Comparison of ENCODE assay signal across 9 cellular contexts in genomic region chr10:71725998-71726672, GRCh38. TPM values are rescaled to one million over a fixed set of nuclear protein-coding genes. Genes with fewer than 3 reads are reported as not detected.
A peak's percentile ranks its signal among the peaks of the same experiment; 100 is the strongest.
DNase-seq lines count a peak whose midpoint lies in the region; ATAC-seq, FAIRE-seq and TF ChIP-seq lines count a peak whose summit lies in the region.
"Had no signal": no experiment of that assay in that cellular context is flagged by ENCODE, and none has a peak within 500 bp of the region (broad histone marks: within the 10 kb centered on the region; RNA-seq: fewer than 3 reads in every experiment).

No MANE protein-coding gene starts in this region.

- TF ChIP-seq CTCF in GM13977 (IDR thresholded peaks at IDR 0.05; ENCODE audit: extremely low read depth, insufficient read depth, missing control alignments) (peak; percentile 48), RWPE2 (IDR thresholded peaks at IDR 0.05; ENCODE audit: poor library complexity, severe bottlenecking) (peak; percentile 38), astrocyte (IDR thresholded peaks at IDR 0.05; ENCODE audit: insufficient read depth, low read depth, low read length) (peak; percentile 33), mucosa of descending colon (IDR thresholded peaks at IDR 0.05) (peak; percentile 9), upper lobe of right lung (IDR thresholded peaks at IDR 0.05) (peak; percentile 38)

- H3K27me3 ChIP-seq in RWPE2 (ENCODE audit: insufficient read depth, poor library complexity, severe bottlenecking) (no peaks in the 10 kb centered on the region), astrocyte (ENCODE audit: insufficient read depth, low read length) (peaks cover 6% of the 10 kb centered on the region), upper lobe of right lung (no peaks in the 10 kb centered on the region)

- H3K4me2 ChIP-seq in astrocyte (ENCODE audit: low read length) = peak overlapping the region; percentile 37

- H3K9me3 Mint-ChIP-seq in astrocyte (ENCODE audit: unreplicated experiment) = peaks cover 4% of the 10 kb centered on the region

- H3K27me3 Mint-ChIP-seq in astrocyte (ENCODE audit: low read depth, unreplicated experiment) = peaks cover 32% of the 10 kb centered on the region

- intact Hi-C loops in mucosa of descending colon (cut with DNase I, micrococcal nuclease) (loop anchor here in 1 of 2 donors (10.0 kb wide), 1 partner anchor 49 kb away; the partner anchor contains the start of gene VSIR), upper lobe of right lung (cut with DNase I) (no loop called here)

- peaks cover 14% of the 10 kb centered on the region for H3K4me1 Mint-ChIP-seq in astrocyte (ENCODE audit: low read depth, unreplicated experiment)

- H3K79me2 ChIP-seq in astrocyte (ENCODE audit: insufficient read depth, low read length) = no peaks in the 10 kb centered on the region

- no peak overlapping the region for H3K4me3 Mint-ChIP-seq in astrocyte (ENCODE audit: unreplicated experiment)

- H3K9ac ChIP-seq in astrocyte (ENCODE audit: low read length) = no peak overlapping the region

- H3K27ac ChIP-seq in RWPE2 (ENCODE audit: poor library complexity, severe bottlenecking) (no peak overlapping the region), astrocyte (ENCODE audit: low read depth, low read length) (no peak overlapping the region), upper lobe of right lung (peak overlapping the region; percentile 86)
- H3K27ac ChIP-seq: VCaP had no signal

- in situ Hi-C loops in GM13977 (cut with MboI; ENCODE audit: low pct_unique_long_range_greater_than_20kb, low sequenced_read_pairs, unreplicated experiment) = no loop called here

- no peaks in the 10 kb centered on the region for H4K20me1 ChIP-seq in astrocyte (ENCODE audit: insufficient read depth, low read length)

- ATAC-seq in RWPE2 (ENCODE audit: low read depth) = peak; percentile 41; the same call in 2 of the 3 replicates
- no peak for ATAC-seq in mucosa of descending colon
- ATAC-seq in upper lobe of right lung = no peak
- no peak for ATAC-seq in GM21576 (IDR thresholded peaks at IDR 0.05; ENCODE audit: unreplicated experiment)
- ATAC-seq in HG02870 (IDR thresholded peaks at IDR 0.05; ENCODE audit: unreplicated experiment) = no peak

- H3K4me1 ChIP-seq in RWPE2 (ENCODE audit: insufficient read depth, poor library complexity, severe bottlenecking) (peaks cover 30% of the 10 kb centered on the region), astrocyte (ENCODE audit: insufficient read depth, low read length) (peaks cover 7% of the 10 kb centered on the region), mucosa of descending colon (ENCODE audit: low read depth) (peaks cover 45% of the 10 kb centered on the region), upper lobe of right lung (peaks cover 39% of the 10 kb centered on the region)

- H3K4me3 ChIP-seq in RWPE2 (ENCODE audit: severe bottlenecking) (no peak overlapping the region), astrocyte (ENCODE audit: insufficient read depth, low read depth, low read length) (no peak overlapping the region), mucosa of descending colon (no peak overlapping the region), upper lobe of right lung (no peak overlapping the region)

- no peak for FAIRE-seq in astrocyte (lab: Jason Lieb, UNC)

- no peak overlapping the region for H2AFZ ChIP-seq in astrocyte (ENCODE audit: low read depth, low read length)

- DNase-seq in GM13977 (ENCODE audit: low spot score) = peak; percentile 66
- DNase-seq in RWPE2 (ENCODE audit: low spot score) = no peak
- DNase-seq in astrocyte (ENCODE audit: low read depth) = peak; percentile 56
- DNase-seq in mucosa of descending colon = peak in 1 of 3 donors; percentile 68
- no peak for DNase-seq in upper lobe of right lung
- DNase-seq in GM19240 (ENCODE audit: insufficient read length, low spot score) = no peak

- no peaks in the 10 kb centered on the region for H3K36me3 Mint-ChIP-seq in astrocyte (ENCODE audit: low read depth, unreplicated experiment)

- no peak overlapping the region for H3K27ac Mint-ChIP-seq in astrocyte (ENCODE audit: unreplicated experiment)

- H3K36me3 ChIP-seq in RWPE2 (ENCODE audit: low read depth) = no peaks in the 10 kb centered on the region
- no peaks in the 10 kb centered on the region for H3K36me3 ChIP-seq in astrocyte (ENCODE audit: insufficient read depth, low read length)
- H3K36me3 ChIP-seq in mucosa of descending colon (ENCODE audit: low read depth) = no peaks in the 10 kb centered on the region
- H3K36me3 ChIP-seq in upper lobe of right lung = no peaks in the 10 kb centered on the region

- H3K9me3 ChIP-seq in RWPE2 (ENCODE audit: severe bottlenecking) = no peaks in the 10 kb centered on the region
- no peaks in the 10 kb centered on the region for H3K9me3 ChIP-seq in astrocyte (ENCODE audit: insufficient read depth, low read depth, low read length)
- no peaks in the 10 kb centered on the region for H3K9me3 ChIP-seq in mucosa of descending colon
- no peaks in the 10 kb centered on the region for H3K9me3 ChIP-seq in upper lobe of right lung

RNA-seq across cellular contexts. Expression of gene C10orf105, which starts 6.6 kb away (rescaled TPM):
- total RNA-seq in astrocyte (not detected in 2 replicates), mucosa of descending colon (under 1 TPM in 1 of 3 donors, not detected in 2; 0.10 TPM), upper lobe of right lung (0.52 TPM)

RNA-seq across cellular contexts. Expression of gene VSIR, which starts 47.2 kb away (rescaled TPM):
- total RNA-seq in astrocyte = 2.9 and 3.4 TPM in 2 replicates
- total RNA-seq in mucosa of descending colon = 10 to 100 TPM; 48.1 to 71.0 (median 60.7) TPM
- total RNA-seq in upper lobe of right lung = 128 TPM

Comparison
In these comparisons a context has a peak if more than half of its experiments do, and no peak if none do; other contexts are left out.
1. DNase-seq: peak in GM13977 (single experiment) and astrocyte (single experiment); none in RWPE2 (single experiment), upper lobe of right lung (single experiment) and GM19240 (single experiment).
2. RNA of gene VSIR, which starts 47.2 kb away (total RNA-seq): 128 TPM in upper lobe of right lung (single experiment) and 48.1 to 71.0 TPM in mucosa of descending colon; 2.9 to 3.4 TPM in astrocyte; every median in the first group is over 10 times any median in the second.
3. Peak in every context shown above with its lines, with median percentiles within 50 percentile points of each other: CTCF ChIP-seq.